Comparison of ENCODE assay signal across 5 cellular contexts in the genomic region with DNA sequence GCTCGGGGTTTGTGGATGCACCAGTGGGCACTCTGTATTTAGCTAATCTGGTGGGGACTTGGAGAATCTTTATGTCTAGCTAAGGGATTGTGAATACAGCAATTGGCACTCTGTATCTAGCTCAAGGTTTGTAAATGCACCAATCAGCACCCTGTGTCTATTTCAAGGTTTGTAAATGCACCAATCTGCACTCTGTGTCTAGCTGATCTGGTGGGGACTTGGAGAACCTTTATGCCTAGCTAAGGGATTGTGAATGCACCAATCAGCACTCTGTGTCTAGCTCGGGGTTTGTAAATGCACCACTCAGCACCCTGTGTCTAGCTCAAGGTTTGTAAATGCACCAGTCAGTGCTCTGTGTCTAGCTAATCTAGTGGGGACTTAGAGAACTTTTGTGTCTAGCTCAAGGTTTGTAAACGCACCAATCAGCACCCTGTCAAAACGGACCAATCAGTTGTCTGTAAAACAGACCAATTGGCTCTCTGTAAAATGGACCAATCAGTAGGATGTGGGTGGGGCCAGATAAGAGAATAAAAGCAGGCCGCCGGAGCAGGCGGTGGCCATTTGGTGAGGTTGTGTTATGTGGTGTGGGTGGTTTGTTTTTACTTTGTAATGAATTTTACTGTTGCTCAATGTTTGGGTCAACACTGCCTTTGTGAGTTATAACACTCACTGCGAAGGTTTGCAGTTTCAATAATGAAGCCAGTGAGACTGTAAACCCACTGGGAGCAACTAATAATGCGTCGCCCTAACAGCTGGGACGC. TPM values are rescaled to one million over a fixed set of nuclear protein-coding genes. Genes with fewer than 3 reads are reported as not detected.
"Had no signal": no experiment of that assay in that cellular context is flagged by ENCODE, and none has a peak within 500 bp of the region (broad histone marks: within the 10 kb centered on the region; RNA-seq: fewer than 3 reads in every experiment).

No MANE protein-coding gene starts in this region.

RNA-seq across cellular contexts. Expression of gene C6orf52, which starts 33.8 kb away (rescaled TPM):
- total RNA-seq: body of pancreas, dermis blood vessel endothelial cell, mononuclear cell, skeletal muscle tissue, tibial nerve had no signal
